ENCODE assay signal across 1 cellular context in genomic region chr14:102215071-102215470, GRCh38.
TF ChIP-seq lines count a peak whose summit lies in the region.

No MANE protein-coding gene starts in this region.

TF ChIP-seq in GM23338, 12 proteins besides CTCF, POLR2A, EP300 and RAD21 (continued from another document):
- TF ChIP-seq, protein P1, sequence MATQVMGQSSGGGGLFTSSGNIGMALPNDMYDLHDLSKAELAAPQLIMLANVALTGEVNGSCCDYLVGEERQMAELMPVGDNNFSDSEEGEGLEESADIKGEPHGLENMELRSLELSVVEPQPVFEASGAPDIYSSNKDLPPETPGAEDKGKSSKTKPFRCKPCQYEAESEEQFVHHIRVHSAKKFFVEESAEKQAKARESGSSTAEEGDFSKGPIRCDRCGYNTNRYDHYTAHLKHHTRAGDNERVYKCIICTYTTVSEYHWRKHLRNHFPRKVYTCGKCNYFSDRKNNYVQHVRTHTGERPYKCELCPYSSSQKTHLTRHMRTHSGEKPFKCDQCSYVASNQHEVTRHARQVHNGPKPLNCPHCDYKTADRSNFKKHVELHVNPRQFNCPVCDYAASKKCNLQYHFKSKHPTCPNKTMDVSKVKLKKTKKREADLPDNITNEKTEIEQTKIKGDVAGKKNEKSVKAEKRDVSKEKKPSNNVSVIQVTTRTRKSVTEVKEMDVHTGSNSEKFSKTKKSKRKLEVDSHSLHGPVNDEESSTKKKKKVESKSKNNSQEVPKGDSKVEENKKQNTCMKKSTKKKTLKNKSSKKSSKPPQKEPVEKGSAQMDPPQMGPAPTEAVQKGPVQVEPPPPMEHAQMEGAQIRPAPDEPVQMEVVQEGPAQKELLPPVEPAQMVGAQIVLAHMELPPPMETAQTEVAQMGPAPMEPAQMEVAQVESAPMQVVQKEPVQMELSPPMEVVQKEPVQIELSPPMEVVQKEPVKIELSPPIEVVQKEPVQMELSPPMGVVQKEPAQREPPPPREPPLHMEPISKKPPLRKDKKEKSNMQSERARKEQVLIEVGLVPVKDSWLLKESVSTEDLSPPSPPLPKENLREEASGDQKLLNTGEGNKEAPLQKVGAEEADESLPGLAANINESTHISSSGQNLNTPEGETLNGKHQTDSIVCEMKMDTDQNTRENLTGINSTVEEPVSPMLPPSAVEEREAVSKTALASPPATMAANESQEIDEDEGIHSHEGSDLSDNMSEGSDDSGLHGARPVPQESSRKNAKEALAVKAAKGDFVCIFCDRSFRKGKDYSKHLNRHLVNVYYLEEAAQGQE (IDR thresholded peaks at IDR 0.05; ENCODE audit: unreplicated experiment), result no peak
- no peak for TF ChIP-seq POLR2AphosphoS5 (IDR thresholded peaks at IDR 0.05; ENCODE audit: low read depth)
- TF ChIP-seq NANOG (IDR thresholded peaks at IDR 0.05; ENCODE audit: borderline replicate concordance), result no peak
- TF ChIP-seq EZH2phosphoT487 (IDR thresholded peaks at IDR 0.05; ENCODE audit: unreplicated experiment), result no peak
- no peak for TF ChIP-seq ZNF114 (CRISPR knock-in tag; IDR thresholded peaks at IDR 0.05)
- no peak for TF ChIP-seq JUNB (IDR thresholded peaks at IDR 0.05; ENCODE audit: unreplicated experiment)
- TF ChIP-seq ZNF331 (CRISPR knock-in tag; IDR thresholded peaks at IDR 0.05; ENCODE audit: low read depth), result no peak
- TF ChIP-seq ETS1 (IDR thresholded peaks at IDR 0.05), result no peak
- TF ChIP-seq CREB1 (CRISPR knock-in tag; IDR thresholded peaks at IDR 0.05; ENCODE audit: low read depth), result no peak
